2 cellular contexts compared by ENCODE assay signal in the genomic region with DNA sequence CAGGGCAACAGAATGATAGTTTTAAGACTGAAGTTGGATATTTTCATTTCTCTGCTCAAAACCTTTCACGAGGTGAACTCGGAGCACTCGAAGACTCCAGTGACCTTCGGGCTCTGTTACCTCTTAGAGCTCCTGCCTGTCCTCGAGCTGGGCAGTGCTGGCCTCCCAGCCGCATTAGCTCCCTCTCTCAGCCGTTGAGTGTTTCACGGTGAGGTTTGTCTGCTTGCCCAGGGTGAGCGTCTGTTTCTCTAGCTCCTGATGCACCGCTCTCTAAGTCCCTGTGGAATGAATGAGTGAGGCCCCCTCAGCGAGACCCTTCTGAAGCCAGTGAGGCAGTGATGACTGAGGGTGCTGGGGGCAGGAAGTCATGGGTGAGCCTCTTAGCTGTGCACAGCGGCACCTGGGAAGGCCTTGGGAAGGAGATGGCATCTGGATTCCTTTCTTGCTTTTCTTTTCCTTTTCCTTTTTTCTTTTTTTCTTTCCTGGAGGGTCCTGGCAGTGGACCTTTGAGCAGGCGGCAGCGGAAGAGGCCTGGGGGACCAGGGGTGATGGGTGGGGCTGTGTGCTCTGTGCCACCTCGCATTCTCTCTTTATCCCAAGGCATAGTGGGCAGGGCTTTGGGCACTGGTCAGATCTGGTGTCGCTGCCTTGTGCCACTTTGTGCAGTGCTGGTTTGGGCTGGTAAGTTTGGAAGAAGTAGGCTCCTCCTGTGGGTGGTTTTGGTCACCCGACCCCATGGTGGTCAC.
TF ChIP-seq lines count a peak whose summit lies in the region.

No MANE protein-coding gene starts in this region.

TF ChIP-seq in SK-N-SH, 30 proteins besides CTCF, POLR2A, EP300 and RAD21 (continued from another document):
- TF ChIP-seq TAF1 (IDR thresholded peaks at IDR 0.05; ENCODE audit: borderline replicate concordance, low read depth, low read length) (no peak), JUND (IDR thresholded peaks at IDR 0.05) (no peak), MEF2A (IDR thresholded peaks at IDR 0.05; ENCODE audit: borderline replicate concordance, low read depth) (no peak), YY1 (IDR thresholded peaks at IDR 0.05; ENCODE audit: low read depth) (no peak), TEAD4 (IDR thresholded peaks at IDR 0.05; ENCODE audit: borderline replicate concordance, insufficient read depth) (no peak), ELF1 (IDR thresholded peaks at IDR 0.05) (no peak), CHD2 (IDR thresholded peaks at IDR 0.05; ENCODE audit: low read length, partially characterized antibody) (no peak), FOXM1 (IDR thresholded peaks at IDR 0.05; ENCODE audit: low read depth) (no peak), GATA2 (CRISPR knock-in tag; IDR thresholded peaks at IDR 0.05) (no peak)
- TF ChIP-seq, protein P1, sequence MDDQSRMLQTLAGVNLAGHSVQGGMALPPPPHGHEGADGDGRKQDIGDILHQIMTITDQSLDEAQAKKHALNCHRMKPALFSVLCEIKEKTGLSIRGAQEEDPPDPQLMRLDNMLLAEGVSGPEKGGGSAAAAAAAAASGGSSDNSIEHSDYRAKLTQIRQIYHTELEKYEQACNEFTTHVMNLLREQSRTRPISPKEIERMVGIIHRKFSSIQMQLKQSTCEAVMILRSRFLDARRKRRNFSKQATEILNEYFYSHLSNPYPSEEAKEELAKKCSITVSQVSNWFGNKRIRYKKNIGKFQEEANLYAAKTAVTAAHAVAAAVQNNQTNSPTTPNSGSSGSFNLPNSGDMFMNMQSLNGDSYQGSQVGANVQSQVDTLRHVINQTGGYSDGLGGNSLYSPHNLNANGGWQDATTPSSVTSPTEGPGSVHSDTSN (IDR thresholded peaks at IDR 0.05), result no peak
- TF ChIP-seq, protein P2, sequence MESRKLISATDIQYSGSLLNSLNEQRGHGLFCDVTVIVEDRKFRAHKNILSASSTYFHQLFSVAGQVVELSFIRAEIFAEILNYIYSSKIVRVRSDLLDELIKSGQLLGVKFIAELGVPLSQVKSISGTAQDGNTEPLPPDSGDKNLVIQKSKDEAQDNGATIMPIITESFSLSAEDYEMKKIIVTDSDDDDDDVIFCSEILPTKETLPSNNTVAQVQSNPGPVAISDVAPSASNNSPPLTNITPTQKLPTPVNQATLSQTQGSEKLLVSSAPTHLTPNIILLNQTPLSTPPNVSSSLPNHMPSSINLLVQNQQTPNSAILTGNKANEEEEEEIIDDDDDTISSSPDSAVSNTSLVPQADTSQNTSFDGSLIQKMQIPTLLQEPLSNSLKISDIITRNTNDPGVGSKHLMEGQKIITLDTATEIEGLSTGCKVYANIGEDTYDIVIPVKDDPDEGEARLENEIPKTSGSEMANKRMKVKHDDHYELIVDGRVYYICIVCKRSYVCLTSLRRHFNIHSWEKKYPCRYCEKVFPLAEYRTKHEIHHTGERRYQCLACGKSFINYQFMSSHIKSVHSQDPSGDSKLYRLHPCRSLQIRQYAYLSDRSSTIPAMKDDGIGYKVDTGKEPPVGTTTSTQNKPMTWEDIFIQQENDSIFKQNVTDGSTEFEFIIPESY (IDR thresholded peaks at IDR 0.05; ENCODE audit: borderline replicate concordance, low read depth), result no peak
- TF ChIP-seq, protein P3, sequence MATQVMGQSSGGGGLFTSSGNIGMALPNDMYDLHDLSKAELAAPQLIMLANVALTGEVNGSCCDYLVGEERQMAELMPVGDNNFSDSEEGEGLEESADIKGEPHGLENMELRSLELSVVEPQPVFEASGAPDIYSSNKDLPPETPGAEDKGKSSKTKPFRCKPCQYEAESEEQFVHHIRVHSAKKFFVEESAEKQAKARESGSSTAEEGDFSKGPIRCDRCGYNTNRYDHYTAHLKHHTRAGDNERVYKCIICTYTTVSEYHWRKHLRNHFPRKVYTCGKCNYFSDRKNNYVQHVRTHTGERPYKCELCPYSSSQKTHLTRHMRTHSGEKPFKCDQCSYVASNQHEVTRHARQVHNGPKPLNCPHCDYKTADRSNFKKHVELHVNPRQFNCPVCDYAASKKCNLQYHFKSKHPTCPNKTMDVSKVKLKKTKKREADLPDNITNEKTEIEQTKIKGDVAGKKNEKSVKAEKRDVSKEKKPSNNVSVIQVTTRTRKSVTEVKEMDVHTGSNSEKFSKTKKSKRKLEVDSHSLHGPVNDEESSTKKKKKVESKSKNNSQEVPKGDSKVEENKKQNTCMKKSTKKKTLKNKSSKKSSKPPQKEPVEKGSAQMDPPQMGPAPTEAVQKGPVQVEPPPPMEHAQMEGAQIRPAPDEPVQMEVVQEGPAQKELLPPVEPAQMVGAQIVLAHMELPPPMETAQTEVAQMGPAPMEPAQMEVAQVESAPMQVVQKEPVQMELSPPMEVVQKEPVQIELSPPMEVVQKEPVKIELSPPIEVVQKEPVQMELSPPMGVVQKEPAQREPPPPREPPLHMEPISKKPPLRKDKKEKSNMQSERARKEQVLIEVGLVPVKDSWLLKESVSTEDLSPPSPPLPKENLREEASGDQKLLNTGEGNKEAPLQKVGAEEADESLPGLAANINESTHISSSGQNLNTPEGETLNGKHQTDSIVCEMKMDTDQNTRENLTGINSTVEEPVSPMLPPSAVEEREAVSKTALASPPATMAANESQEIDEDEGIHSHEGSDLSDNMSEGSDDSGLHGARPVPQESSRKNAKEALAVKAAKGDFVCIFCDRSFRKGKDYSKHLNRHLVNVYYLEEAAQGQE (IDR thresholded peaks at IDR 0.05; ENCODE audit: low read depth, low read length), result no peak

TF ChIP-seq in SK-N-SH treated with all-trans-retinoic acid at 6 μM for 48 hours, 23 proteins besides CTCF, POLR2A, EP300 and RAD21 (continued from another document):
- TF ChIP-seq, protein P4, sequence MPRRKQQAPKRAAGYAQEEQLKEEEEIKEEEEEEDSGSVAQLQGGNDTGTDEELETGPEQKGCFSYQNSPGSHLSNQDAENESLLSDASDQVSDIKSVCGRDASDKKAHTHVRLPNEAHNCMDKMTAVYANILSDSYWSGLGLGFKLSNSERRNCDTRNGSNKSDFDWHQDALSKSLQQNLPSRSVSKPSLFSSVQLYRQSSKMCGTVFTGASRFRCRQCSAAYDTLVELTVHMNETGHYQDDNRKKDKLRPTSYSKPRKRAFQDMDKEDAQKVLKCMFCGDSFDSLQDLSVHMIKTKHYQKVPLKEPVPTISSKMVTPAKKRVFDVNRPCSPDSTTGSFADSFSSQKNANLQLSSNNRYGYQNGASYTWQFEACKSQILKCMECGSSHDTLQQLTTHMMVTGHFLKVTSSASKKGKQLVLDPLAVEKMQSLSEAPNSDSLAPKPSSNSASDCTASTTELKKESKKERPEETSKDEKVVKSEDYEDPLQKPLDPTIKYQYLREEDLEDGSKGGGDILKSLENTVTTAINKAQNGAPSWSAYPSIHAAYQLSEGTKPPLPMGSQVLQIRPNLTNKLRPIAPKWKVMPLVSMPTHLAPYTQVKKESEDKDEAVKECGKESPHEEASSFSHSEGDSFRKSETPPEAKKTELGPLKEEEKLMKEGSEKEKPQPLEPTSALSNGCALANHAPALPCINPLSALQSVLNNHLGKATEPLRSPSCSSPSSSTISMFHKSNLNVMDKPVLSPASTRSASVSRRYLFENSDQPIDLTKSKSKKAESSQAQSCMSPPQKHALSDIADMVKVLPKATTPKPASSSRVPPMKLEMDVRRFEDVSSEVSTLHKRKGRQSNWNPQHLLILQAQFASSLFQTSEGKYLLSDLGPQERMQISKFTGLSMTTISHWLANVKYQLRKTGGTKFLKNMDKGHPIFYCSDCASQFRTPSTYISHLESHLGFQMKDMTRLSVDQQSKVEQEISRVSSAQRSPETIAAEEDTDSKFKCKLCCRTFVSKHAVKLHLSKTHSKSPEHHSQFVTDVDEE (CRISPR knock-in tag; IDR thresholded peaks at IDR 0.05), result no peak
- TF ChIP-seq GLIS3 (CRISPR knock-in tag; IDR thresholded peaks at IDR 0.05), result no peak
- TF ChIP-seq PPARA (CRISPR knock-in tag; IDR thresholded peaks at IDR 0.05; ENCODE audit: borderline replicate concordance), result no peak
- TF ChIP-seq OSR1 (CRISPR knock-in tag; IDR thresholded peaks at IDR 0.05), result no peak
- TF ChIP-seq, protein P5, sequence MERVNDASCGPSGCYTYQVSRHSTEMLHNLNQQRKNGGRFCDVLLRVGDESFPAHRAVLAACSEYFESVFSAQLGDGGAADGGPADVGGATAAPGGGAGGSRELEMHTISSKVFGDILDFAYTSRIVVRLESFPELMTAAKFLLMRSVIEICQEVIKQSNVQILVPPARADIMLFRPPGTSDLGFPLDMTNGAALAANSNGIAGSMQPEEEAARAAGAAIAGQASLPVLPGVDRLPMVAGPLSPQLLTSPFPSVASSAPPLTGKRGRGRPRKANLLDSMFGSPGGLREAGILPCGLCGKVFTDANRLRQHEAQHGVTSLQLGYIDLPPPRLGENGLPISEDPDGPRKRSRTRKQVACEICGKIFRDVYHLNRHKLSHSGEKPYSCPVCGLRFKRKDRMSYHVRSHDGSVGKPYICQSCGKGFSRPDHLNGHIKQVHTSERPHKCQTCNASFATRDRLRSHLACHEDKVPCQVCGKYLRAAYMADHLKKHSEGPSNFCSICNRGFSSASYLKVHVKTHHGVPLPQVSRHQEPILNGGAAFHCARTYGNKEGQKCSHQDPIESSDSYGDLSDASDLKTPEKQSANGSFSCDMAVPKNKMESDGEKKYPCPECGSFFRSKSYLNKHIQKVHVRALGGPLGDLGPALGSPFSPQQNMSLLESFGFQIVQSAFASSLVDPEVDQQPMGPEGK (CRISPR knock-in tag; IDR thresholded peaks at IDR 0.05; ENCODE audit: borderline replicate concordance), result no peak
- TF ChIP-seq ZNF565 (CRISPR knock-in tag; conservative IDR thresholded peaks at IDR 0.05; ENCODE audit: low read depth), result no peak
- TF ChIP-seq, protein P6, sequence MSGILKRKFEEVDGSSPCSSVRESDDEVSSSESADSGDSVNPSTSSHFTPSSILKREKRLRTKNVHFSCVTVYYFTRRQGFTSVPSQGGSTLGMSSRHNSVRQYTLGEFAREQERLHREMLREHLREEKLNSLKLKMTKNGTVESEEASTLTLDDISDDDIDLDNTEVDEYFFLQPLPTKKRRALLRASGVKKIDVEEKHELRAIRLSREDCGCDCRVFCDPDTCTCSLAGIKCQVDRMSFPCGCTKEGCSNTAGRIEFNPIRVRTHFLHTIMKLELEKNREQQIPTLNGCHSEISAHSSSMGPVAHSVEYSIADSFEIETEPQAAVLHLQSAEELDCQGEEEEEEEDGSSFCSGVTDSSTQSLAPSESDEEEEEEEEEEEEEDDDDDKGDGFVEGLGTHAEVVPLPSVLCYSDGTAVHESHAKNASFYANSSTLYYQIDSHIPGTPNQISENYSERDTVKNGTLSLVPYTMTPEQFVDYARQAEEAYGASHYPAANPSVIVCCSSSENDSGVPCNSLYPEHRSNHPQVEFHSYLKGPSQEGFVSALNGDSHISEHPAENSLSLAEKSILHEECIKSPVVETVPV (CRISPR knock-in tag; IDR thresholded peaks at IDR 0.05), result no peak
- no peak for TF ChIP-seq ARNTL (CRISPR knock-in tag; IDR thresholded peaks at IDR 0.05; ENCODE audit: borderline replicate concordance, low read depth)
- no peak for TF ChIP-seq ZNF8 (CRISPR knock-in tag; IDR thresholded peaks at IDR 0.05)
- no peak for TF ChIP-seq ZNF70 (CRISPR knock-in tag; IDR thresholded peaks at IDR 0.05)
- no peak for TF ChIP-seq ZC3H10 (CRISPR knock-in tag; IDR thresholded peaks at IDR 0.05)
- no peak for TF ChIP-seq ZFP3 (CRISPR knock-in tag; IDR thresholded peaks at IDR 0.05)
- no peak for TF ChIP-seq ZFP30 (CRISPR knock-in tag; IDR thresholded peaks at IDR 0.05)
- TF ChIP-seq ISL1 (CRISPR knock-in tag; IDR thresholded peaks at IDR 0.05), result no peak
- TF ChIP-seq TOX (CRISPR knock-in tag; IDR thresholded peaks at IDR 0.05; ENCODE audit: borderline replicate concordance), result no peak
